In the genomic region with DNA sequence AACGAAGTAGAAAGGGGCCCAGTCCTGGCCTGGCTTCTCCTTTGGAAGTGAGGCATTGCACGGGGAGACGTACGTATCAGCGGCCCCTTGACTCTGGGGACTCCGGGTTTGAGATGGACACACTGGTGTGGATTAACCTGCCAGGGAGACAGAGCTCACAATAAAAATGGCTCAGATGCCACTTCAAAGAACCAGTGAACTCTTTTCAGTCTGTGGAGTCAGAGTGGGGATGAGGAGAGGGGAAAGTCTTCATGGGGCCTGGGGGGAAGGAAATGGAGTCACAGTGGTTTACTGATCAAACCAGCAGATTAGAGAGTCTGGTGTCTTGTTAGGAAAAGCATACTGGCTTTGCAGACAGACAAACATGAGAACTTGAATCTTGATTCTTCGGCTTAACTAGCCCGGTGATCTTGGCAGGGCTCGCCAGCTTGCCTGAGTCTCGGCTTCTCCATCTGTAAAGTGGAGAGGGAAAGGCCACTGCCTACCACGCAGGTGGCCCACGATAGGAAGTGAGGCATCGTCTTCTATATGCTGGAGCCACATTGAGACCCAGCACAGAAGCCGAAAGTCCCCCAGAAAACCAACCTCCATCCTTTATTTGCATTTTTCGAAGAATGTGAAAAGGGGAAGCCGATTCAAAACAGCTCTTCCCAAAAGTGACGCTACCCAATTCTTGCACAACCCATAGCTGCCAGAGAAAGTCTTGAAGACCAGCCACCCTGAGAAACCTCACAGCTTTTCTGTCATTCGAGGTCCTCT, we compare ENCODE assay signal across 9 cellular contexts. TPM values are rescaled to one million over a fixed set of nuclear protein-coding genes. Genes with fewer than 3 reads are reported as not detected.
DNase-seq lines count a peak whose midpoint lies in the region; ATAC-seq and TF ChIP-seq lines count a peak whose summit lies in the region.
"Had no signal": no experiment of that assay in that cellular context is flagged by ENCODE, and none has a peak within 500 bp of the region (broad histone marks: within the 10 kb centered on the region; RNA-seq: fewer than 3 reads in every experiment).

A gene with protein sequence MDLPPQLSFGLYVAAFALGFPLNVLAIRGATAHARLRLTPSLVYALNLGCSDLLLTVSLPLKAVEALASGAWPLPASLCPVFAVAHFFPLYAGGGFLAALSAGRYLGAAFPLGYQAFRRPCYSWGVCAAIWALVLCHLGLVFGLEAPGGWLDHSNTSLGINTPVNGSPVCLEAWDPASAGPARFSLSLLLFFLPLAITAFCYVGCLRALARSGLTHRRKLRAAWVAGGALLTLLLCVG (N-terminal part only) (plus strand): TSS at position 732 of the 759 bp plus-strand sequence. CDS start 3,650 bp downstream, outside the sequence.

- TF ChIP-seq CTCF in GM06990 (IDR thresholded peaks at IDR 0.05; ENCODE audit: insufficient read depth, low read length, poor library complexity, severe bottlenecking) (no peak), Loucy (conservative IDR thresholded peaks at IDR 0.05; ENCODE audit: low read length) (no peak)

- H3K36me3 ChIP-seq in GM06990 (ENCODE audit: control insufficient read depth, insufficient read depth, low read length) (peaks cover 20% of the 10 kb centered on the region), Loucy (ENCODE audit: insufficient read depth, low read length) (no peaks in the 10 kb centered on the region)

- H4K20me1 ChIP-seq in Loucy (ENCODE audit: insufficient read depth, low read length, poor library complexity, severe bottlenecking) = no peaks in the 10 kb centered on the region

- no peaks in the 10 kb centered on the region for H3K79me2 ChIP-seq in Loucy (ENCODE audit: insufficient read depth, low read length)

- peak within 1 kb of the TSS; percentile 69 for H3K4me2 ChIP-seq in Loucy (ENCODE audit: low read depth, low read length, poor library complexity, severe bottlenecking)

- no peaks in the 10 kb centered on the region for H3K27me3 ChIP-seq in GM06990 (replicated peaks; ENCODE audit: control insufficient read depth, insufficient read depth, low read length)
- no peaks in the 10 kb centered on the region for H3K27me3 ChIP-seq in Loucy (ENCODE audit: insufficient read depth, low read length, poor library complexity, severe bottlenecking)

- H3F3A ChIP-seq in Loucy (ENCODE audit: low read depth) = no peaks in the 10 kb centered on the region

- intact Hi-C loops in sciatic nerve (cut with DNase I) (no loop called here), left colon (cut with DNase I, micrococcal nuclease) (no loop called here)

- H3K4me1 ChIP-seq in Loucy (ENCODE audit: insufficient read depth, low read length, poor library complexity, severe bottlenecking) = peaks cover 29% of the 10 kb centered on the region

- H3K9me3 ChIP-seq in Loucy (ENCODE audit: insufficient read depth, low read depth, low read length) = no peaks in the 10 kb centered on the region

- H3K9me2 ChIP-seq in Loucy (replicated peaks; ENCODE audit: low read depth, low read length) = no peaks in the 10 kb centered on the region

- H3K4me3 ChIP-seq in GM06990 (replicated peaks; ENCODE audit: low read depth, low read length) (no peak within 1 kb of the TSS), Loucy (ENCODE audit: low read length, poor library complexity, severe bottlenecking) (peak within 1 kb of the TSS; percentile 43)

- peak within 1 kb of the TSS; percentile 57 for H3K9ac ChIP-seq in Loucy (ENCODE audit: low read depth, low read length, poor library complexity, severe bottlenecking)

- H2AFZ ChIP-seq in Loucy (ENCODE audit: low read length) = peak within 1 kb of the TSS; percentile 22

- DNase-seq in GM06990 (ENCODE audit: extremely low read depth, insufficient read length) = peak; percentile 79
- peak; percentile 19 for DNase-seq in activated T-helper 9 cell treated with anti-CD3 and anti-CD28 coated beads, Interleukin-2, amount 50 U/mL, for 16 hours (ENCODE audit: low read depth)
- DNase-seq in sciatic nerve (ENCODE audit: low spot score) = peak; percentile 49
- no peak for DNase-seq in OCI-M2 (lab: John Stamatoyannopoulos, UW; ENCODE audit: unreplicated experiment)
- DNase-seq in left colon = no peak
- DNase-seq in COLO829 (ENCODE audit: low spot score) = no peak

- peak; percentile 45 for ATAC-seq in GM21526 (IDR thresholded peaks at IDR 0.05; ENCODE audit: low FRiP score, unreplicated experiment)
- peak; percentile 34 for ATAC-seq in sciatic nerve
- no peak for ATAC-seq in left colon

RNA-seq across cellular contexts. Expression of the gene that starts here (rescaled TPM):
- not detected for total RNA-seq in sciatic nerve
- under 1 TPM in 1 of 2 donors, not detected in 1; 0.11 TPM for total RNA-seq in left colon
- total RNA-seq: astrocyte had no signal

Comparison
In these comparisons a context has a peak if more than half of its experiments do, and no peak if none do; other contexts are left out.
1. Peak in DNase-seq and ATAC-seq in sciatic nerve; RNA of the gene not detected or under 1 TPM.
2. DNase-seq: peak in GM06990 (single experiment) and activated T-helper 9 cell treated with anti-CD3 and anti-CD28 coated beads, Interleukin-2, amount 50 U/mL, for 16 hours (single experiment); none in OCI-M2 (single experiment), left colon (0 of 2) and COLO829 (single experiment).